2 cellular contexts compared by ENCODE assay signal in genomic region chr22:43159484-43160178, GRCh38.
TF ChIP-seq lines count a peak whose summit lies in the region.

No MANE protein-coding gene starts in this region.

TF ChIP-seq in WTC11, 78 proteins besides CTCF, POLR2A, EP300 and RAD21:
- no peak for TF ChIP-seq ZNF121 (CRISPR knock-in tag; IDR thresholded peaks at IDR 0.05)
TF ChIP-seq in WTC11: peak in this region for 0.

TF ChIP-seq in HepG2, 621 proteins besides CTCF, POLR2A, EP300 and RAD21:
- TF ChIP-seq ZNF549 (CRISPR knock-in tag; IDR thresholded peaks at IDR 0.05) (no peak), ZBTB42 (CRISPR knock-in tag; IDR thresholded peaks at IDR 0.05) (no peak), NBN (conservative IDR thresholded peaks at IDR 0.05) (no peak), STAG1 (CRISPR knock-in tag; IDR thresholded peaks at IDR 0.05) (peak; percentile 46)
